ENCODE assay signal across 9 cellular contexts in the genomic region with DNA sequence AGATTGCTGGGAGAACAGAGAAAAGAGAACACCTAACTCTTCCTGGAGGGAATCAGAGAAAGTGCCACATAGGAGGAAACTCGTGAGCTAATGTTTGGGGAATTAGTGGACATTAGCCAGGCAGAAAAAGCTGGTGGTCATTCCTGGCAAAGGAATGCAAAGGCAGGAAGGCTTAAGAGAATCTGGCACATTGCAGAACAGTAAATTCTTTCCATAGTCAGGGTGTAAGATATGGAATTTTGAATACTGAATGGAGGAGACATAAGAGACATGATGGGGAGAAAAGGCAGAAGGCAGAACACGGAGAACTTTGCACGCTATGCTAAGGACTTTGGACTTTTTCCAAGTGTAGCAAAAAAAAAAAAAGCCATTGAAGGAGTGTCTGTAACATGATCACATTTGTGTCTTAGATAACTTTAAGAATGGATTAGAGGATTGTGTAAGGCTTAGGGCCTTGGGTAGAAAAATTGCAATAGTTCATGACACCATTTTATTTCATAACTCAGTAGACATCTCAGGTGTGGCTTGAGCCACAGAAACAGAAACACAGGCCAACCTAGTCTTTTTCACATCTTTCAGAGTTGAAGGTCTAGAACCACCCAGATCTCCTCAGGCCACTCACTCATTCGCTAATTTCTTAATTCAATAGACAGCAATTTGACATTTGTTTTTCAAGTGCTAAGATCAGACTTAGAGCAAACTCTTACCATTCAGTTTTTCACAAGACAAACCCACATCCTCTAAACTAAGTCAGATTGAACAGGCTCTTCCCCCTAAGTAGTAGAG. TPM values are rescaled to one million over a fixed set of nuclear protein-coding genes. Genes with fewer than 3 reads are reported as not detected.
DNase-seq lines count a peak whose midpoint lies in the region; ATAC-seq, FAIRE-seq and TF ChIP-seq lines count a peak whose summit lies in the region.
"Had no signal": no experiment of that assay in that cellular context is flagged by ENCODE, and none has a peak within 500 bp of the region (broad histone marks: within the 10 kb centered on the region; RNA-seq: fewer than 3 reads in every experiment).

No MANE protein-coding gene starts in this region.

- H3K9me3 Mint-ChIP-seq in CD4-positive, alpha-beta memory T cell, result no peaks in the 10 kb centered on the region
- H3K9me3 Mint-ChIP-seq in nephron, result no peaks in the 10 kb centered on the region

- TF ChIP-seq CTCF in bronchial epithelial cell (IDR thresholded peaks at IDR 0.05; ENCODE audit: insufficient read depth, low read length, severe bottlenecking), result no peak
- TF ChIP-seq CTCF in nephron (IDR thresholded peaks at IDR 0.05; ENCODE audit: unreplicated experiment in 3 of 3), result no peak

- ATAC-seq in GM18519 (IDR thresholded peaks at IDR 0.05; ENCODE audit: low FRiP score, unreplicated experiment), result no peak
- ATAC-seq: psoas muscle had no signal

- H3K4me3 ChIP-seq in CD4-positive, alpha-beta memory T cell (ENCODE audit: low read length in 2 of 2), result peak overlapping the region in 1 of 2 donors; percentile 32
- H3K4me3 ChIP-seq in Jurkat, Clone E6-1 (ENCODE audit: low read length), result no peak overlapping the region
- H3K4me3 ChIP-seq in bronchial epithelial cell (ENCODE audit: low read depth, low read length), result no peak overlapping the region
- H3K4me3 ChIP-seq: psoas muscle had no signal

- no peaks in the 10 kb centered on the region for H3K36me3 Mint-ChIP-seq in CD4-positive, alpha-beta memory T cell
- H3K36me3 Mint-ChIP-seq in nephron (ENCODE audit: low read depth), result no peaks in the 10 kb centered on the region

- peak overlapping the region; percentile 25 for H3K27ac ChIP-seq in CD4-positive, alpha-beta memory T cell (ENCODE audit: low read depth, low read length)
- H3K27ac ChIP-seq: psoas muscle had no signal

- H3K9me3 ChIP-seq in CD4-positive, alpha-beta memory T cell (ENCODE audit: control insufficient read depth in 1 of 2, low read length in 2 of 2), result no peaks in the 10 kb centered on the region
- H3K9me3 ChIP-seq: psoas muscle had no signal

- no peaks in the 10 kb centered on the region for H3K36me3 ChIP-seq in CD4-positive, alpha-beta memory T cell (ENCODE audit: insufficient read depth, low read length)
- no peaks in the 10 kb centered on the region for H3K36me3 ChIP-seq in bronchial epithelial cell (ENCODE audit: control insufficient read depth, insufficient read depth, low read length)

- H3K4me3 Mint-ChIP-seq in CD4-positive, alpha-beta memory T cell, result peak overlapping the region in 7 of 8 donors; percentile 19 to 68 (median 52)
- H3K4me3 Mint-ChIP-seq in nephron, result no peak overlapping the region

- peaks cover 69% of the 10 kb centered on the region for H3K4me1 ChIP-seq in CD4-positive, alpha-beta memory T cell (ENCODE audit: insufficient read depth, low read length)
- H3K4me1 ChIP-seq: psoas muscle had no signal

- peak in 4 of 5 donors; percentile 29 to 40 (median 32) for DNase-seq in CD4-positive, alpha-beta memory T cell
- DNase-seq in Jurkat, Clone E6-1 (ENCODE audit: low read depth, low spot score), result peak; percentile 54
- DNase-seq in bronchial epithelial cell (ENCODE audit: low read depth) (peak; percentile 80), HUDEP-2 (lab: John Stamatoyannopoulos, UW; ENCODE audit: unreplicated experiment in 76 of 76) (no peak), head of caudate nucleus (no peak), NCI-H1436 treated with DMSO at 0.1 percent for 48 hours (lab: John Stamatoyannopoulos, UW) (no peak)
- DNase-seq: psoas muscle had no signal

- peak; percentile 77 for FAIRE-seq in bronchial epithelial cell (lab: Jason Lieb, UNC)

- H3K27me3 ChIP-seq in CD4-positive, alpha-beta memory T cell (ENCODE audit: insufficient read depth, low read length), result no peaks in the 10 kb centered on the region
- H3K27me3 ChIP-seq in bronchial epithelial cell (ENCODE audit: control insufficient read depth, insufficient read depth, low read length), result no peaks in the 10 kb centered on the region

- intact Hi-C loops in CD4-positive, alpha-beta memory T cell (cut with micrococcal nuclease), result no loop called here
- intact Hi-C loops in head of caudate nucleus (cut with DNase I), result no loop called here

- no peaks in the 10 kb centered on the region for H3K27me3 Mint-ChIP-seq in CD4-positive, alpha-beta memory T cell
- peaks cover 5% of the 10 kb centered on the region for H3K27me3 Mint-ChIP-seq in nephron (ENCODE audit: low read depth)

- peaks cover 46 to 82% (median 64%) of the 10 kb centered on the region in 4 donors for H3K4me1 Mint-ChIP-seq in CD4-positive, alpha-beta memory T cell
- H3K4me1 Mint-ChIP-seq in nephron, result peaks cover 29% of the 10 kb centered on the region

- H3K27ac Mint-ChIP-seq in CD4-positive, alpha-beta memory T cell, result peak overlapping the region; percentile 0 to 60 (median 26)
- peak overlapping the region in 2 of 3 experiments; percentile 12 to 33 for H3K27ac Mint-ChIP-seq in nephron

- POLR2A ChIA-PET in CD4-positive, alpha-beta memory T cell (lab: Charles Lee; ENCODE audit: partially characterized antibody), result interaction anchor here (0.8 to 1.4 kb wide), 2 partner anchors 28 to 347 kb away, joined by 3 read pairs; a partner anchor contains a TSS

- CTCF ChIA-PET in CD4-positive, alpha-beta memory T cell (lab: Charles Lee; ENCODE audit: partially characterized antibody), result interaction anchor here (0.9 to 1.5 kb wide), 2 partner anchors 29 to 63 kb away, joined by 3 to 6 read pairs; no protein-coding TSS in a partner anchor

RNA-seq across cellular contexts. Expression of a gene that starts 31.2 kb away (rescaled TPM):
- total RNA-seq in CD4-positive, alpha-beta memory T cell, result not detected
- polyA plus RNA-seq in CD4-positive, alpha-beta memory T cell, result under 1 TPM; 0.02 TPM
- polyA plus RNA-seq in Jurkat, Clone E6-1 (2012; ENCODE audit: insufficient read depth, insufficient read length), result not detected
- 7.0 and 8.2 TPM in 2 replicates for total RNA-seq in bronchial epithelial cell

Comparison
In these comparisons a context has a peak if more than half of its experiments do, and no peak if none do; other contexts are left out.
1. DNase-seq: peak in CD4-positive, alpha-beta memory T cell (4 of 5), Jurkat, Clone E6-1 (single experiment) and bronchial epithelial cell (single experiment); none in HUDEP-2 (0 of 76), head of caudate nucleus (0 of 42) and NCI-H1436 treated with DMSO at 0.1 percent for 48 hours (single experiment).
2. H3K4me3 Mint-ChIP-seq: peak in CD4-positive, alpha-beta memory T cell (7 of 8); none in nephron (0 of 3).